Comparison of ENCODE assay signal across 7 cellular contexts in the genomic region with DNA sequence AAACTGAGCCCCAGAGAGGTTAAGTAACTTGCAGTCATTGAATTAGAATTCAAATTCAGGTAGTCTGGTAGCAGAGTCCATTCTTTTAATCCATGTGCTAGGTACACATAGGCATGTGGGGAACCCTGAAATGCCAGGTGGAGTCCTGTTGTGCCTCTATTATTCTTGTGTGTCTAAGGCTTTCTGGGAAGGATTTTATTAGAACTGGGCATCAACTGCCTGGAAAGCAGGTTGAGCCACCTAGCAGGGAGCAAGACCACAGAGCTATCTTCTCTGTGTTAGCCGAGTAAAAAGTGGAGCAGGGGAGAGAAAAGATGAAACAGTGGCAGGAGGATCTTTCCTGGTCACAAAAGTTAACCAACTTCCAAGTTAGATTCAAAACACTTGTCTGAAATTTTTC.
"Had no signal": no experiment of that assay in that cellular context is flagged by ENCODE, and none has a peak within 500 bp of the region (broad histone marks: within the 10 kb centered on the region; RNA-seq: fewer than 3 reads in every experiment).

No MANE protein-coding gene starts in this region.

- H3K9me3 Mint-ChIP-seq: HFFc6 had no signal

- H3K9me3 ChIP-seq: HAP-1 had no signal

- H3K4me3 ChIP-seq: GM23248, HAP-1 had no signal

- H3K36me3 ChIP-seq: HAP-1 had no signal

- H3K9ac ChIP-seq: GM23248 had no signal

- H3K4me1 ChIP-seq: HAP-1 had no signal

- H3K4me3 Mint-ChIP-seq: HFFc6 had no signal

- H3K27ac ChIP-seq: GM23248, HL-60 had no signal

- H3K27ac Mint-ChIP-seq: HFFc6 had no signal

- DNase-seq: GM23248, GOT3, H7, HFFc6, IMR-90 had no signal
